In the genomic region with DNA sequence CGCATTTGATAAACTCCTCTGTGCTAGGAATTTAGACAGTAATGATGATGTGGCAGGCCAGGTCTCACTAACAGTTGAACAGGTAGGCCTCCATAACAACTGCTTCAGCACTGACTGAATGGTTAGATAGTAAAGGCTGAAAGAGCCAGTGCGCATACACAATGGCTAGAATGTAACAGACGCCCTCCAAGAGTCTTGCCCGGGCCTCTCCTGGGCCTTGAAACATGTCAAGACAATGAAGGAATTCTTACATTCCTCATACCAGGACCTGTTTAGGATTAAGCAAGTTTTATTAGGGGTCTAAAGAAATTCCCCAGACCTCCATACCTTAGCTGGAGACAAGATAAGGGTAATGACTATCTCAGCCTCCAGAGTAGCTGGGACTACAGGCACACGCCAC, we compare ENCODE assay signal across 17 cellular contexts.
"Had no signal": no experiment of that assay in that cellular context is flagged by ENCODE, and none has a peak within 500 bp of the region (broad histone marks: within the 10 kb centered on the region; RNA-seq: fewer than 3 reads in every experiment).

No MANE protein-coding gene starts in this region.

- H3K4me3 ChIP-seq: esophagus muscularis mucosa, left lung, pancreas, thoracic aorta had no signal

- FAIRE-seq: pancreas had no signal

- H3K27me3 Mint-ChIP-seq: activated naive CD8-positive, alpha-beta T cell; brain had no signal

- ATAC-seq: left lung; stimulated activated naive CD8-positive, alpha-beta T cell treated with anti-CD3 and anti-CD28 coated beads, Interleukin-15, amount 100 ng/mL, for 72 hours had no signal

- H3K27me3 ChIP-seq: esophagus muscularis mucosa, left lung, pancreas had no signal

- H3K4me1 ChIP-seq: pancreas had no signal

- H3K36me3 ChIP-seq: esophagus muscularis mucosa, left lung, pancreas, thoracic aorta had no signal

- DNase-seq: activated CD4-positive, alpha-beta T cell treated with anti-CD3 and anti-CD28 coated beads for 4 hours; activated CD8-positive, alpha-beta memory T cell treated with anti-CD3 and anti-CD28 coated beads for 24 hours; activated effector memory CD4-positive, alpha-beta T cell treated with Interleukin-2 at 50 U/mL for 16 hours; amygdala; endodermal cell; foreskin fibroblast; left lung; mesenchymal stem cell; pancreas; stimulated activated CD4-positive, alpha-beta T cell treated with anti-CD3 and anti-CD28 coated beads, Interleukin-4, amount 100 ng/mL, for 1 hour; stimulated activated CD8-positive, alpha-beta memory T cell treated with anti-CD3 and anti-CD28 coated beads, Interleukin-4, amount 100 ng/mL, for 48 hours; stimulated activated naive CD8-positive, alpha-beta T cell treated with anti-CD3 and anti-CD28 coated beads, Interleukin-15, amount 100 ng/mL, for 72 hours had no signal

- H3K27ac Mint-ChIP-seq: brain, endodermal cell had no signal

- H3K9me3 ChIP-seq: esophagus muscularis mucosa, left lung, pancreas, thoracic aorta had no signal

- H3K9me3 Mint-ChIP-seq: stimulated activated naive CD8-positive, alpha-beta T cell treated with anti-CD3 and anti-CD28 coated beads, Interleukin-15, amount 100 ng/mL, for 72 hours had no signal

- H3K36me3 Mint-ChIP-seq: activated naive CD8-positive, alpha-beta T cell; brain had no signal

- H3K4me3 Mint-ChIP-seq: activated naive CD8-positive, alpha-beta T cell; endodermal cell; stimulated activated naive CD8-positive, alpha-beta T cell treated with anti-CD3 and anti-CD28 coated beads, Interleukin-15, amount 100 ng/mL, for 72 hours had no signal

- H3K27ac ChIP-seq: esophagus muscularis mucosa, pancreas, thoracic aorta, VCaP had no signal
